Comparison of ENCODE assay signal across 29 cellular contexts in genomic region chr12:116418551-116418950, GRCh38.
"Had no signal": no experiment of that assay in that cellular context is flagged by ENCODE, and none has a peak within 500 bp of the region (broad histone marks: within the 10 kb centered on the region; RNA-seq: fewer than 3 reads in every experiment).

No MANE protein-coding gene starts in this region.

- DNase-seq: activated CD4-positive, alpha-beta memory T cell treated with anti-CD3 and anti-CD28 coated beads for 36 hours; activated CD4-positive, alpha-beta T cell treated with anti-CD3 and anti-CD28 coated beads for 1 hour; activated CD4-positive, alpha-beta T cell treated with anti-CD3 and anti-CD28 coated beads, Interleukin-2, amount 10 ng/mL, durations not matched to agents 24 days and 14 days; activated gamma-delta T cell; activated naive CD4-positive, alpha-beta T cell treated with anti-CD3 and anti-CD28 coated beads for 36 hours; activated T-cell treated with anti-CD3 and anti-CD28 coated beads for 4 hours; activated T-cell treated with anti-CD3 and anti-CD28 coated beads, Interleukin-2, amount 50 U/mL, for 48 hours; caudate nucleus; Kasumi-1; KBM-7; NCI-H1048; NCI-H146; NCI-H187 treated with DMSO at 0.1 percent for 48 hours; NCI-H2081 treated with DMSO at 0.1 percent for 48 hours; NCI-H2171; NCI-H2227 treated with DMSO at 0.1 percent for 48 hours; NCI-H526; NCI-H774; NK-92 treated with Interleukin-12 subunit alpha and Interleukin-12 subunit beta, amount 100 ng/mL, for 24 hours; OCI-M1; Peyer's patch; Right ventricle myocardium superior; SJCRH30; SW 1271 had no signal

- H3K36me3 Mint-ChIP-seq: activated CD4-positive, alpha-beta memory T cell treated with anti-CD3 and anti-CD28 coated beads for 36 hours had no signal

- H3K4me3 ChIP-seq: Peyer's patch, SJCRH30 had no signal

- H3K4me1 ChIP-seq: Peyer's patch, SJCRH30 had no signal

- H3K27ac Mint-ChIP-seq: activated CD4-positive, alpha-beta memory T cell treated with anti-CD3 and anti-CD28 coated beads for 36 hours; activated CD4-positive, alpha-beta T cell treated with anti-CD3 and anti-CD28 coated beads, Interleukin-2, amount 10 ng/mL, durations not matched to agents 24 days and 14 days; activated naive CD4-positive, alpha-beta T cell treated with anti-CD3 and anti-CD28 coated beads for 36 hours; activated naive CD8-positive, alpha-beta T cell; activated T-helper 17 cell treated with anti-CD3 and anti-CD28 coated beads, Interleukin-2, amount 50 U/mL, for 72 hours; T-helper 1 cell treated with Interleukin-12 subunit alpha and Interleukin-12 subunit beta and Interleukin-4 antibody, amounts not matched to agents 30 μg/mL and 1 μg/mL, for 36 hours had no signal

- H3K9me3 ChIP-seq: Peyer's patch, SJCRH30 had no signal

- H3K9me3 Mint-ChIP-seq: activated T-helper 17 cell treated with anti-CD3 and anti-CD28 coated beads, Interleukin-2, amount 50 U/mL, for 72 hours had no signal

- H3K4me1 Mint-ChIP-seq: activated CD4-positive, alpha-beta T cell treated with anti-CD3 and anti-CD28 coated beads, Interleukin-2, amount 10 ng/mL, durations not matched to agents 24 days and 14 days; activated T-helper 17 cell treated with anti-CD3 and anti-CD28 coated beads, Interleukin-2, amount 50 U/mL, for 72 hours had no signal

- H3K27me3 ChIP-seq: Peyer's patch, SJCRH30 had no signal

- H3K27ac ChIP-seq: Peyer's patch, RWPE1, SJCRH30 had no signal

- H3K27me3 Mint-ChIP-seq: activated CD4-positive, alpha-beta memory T cell treated with anti-CD3 and anti-CD28 coated beads for 36 hours; activated CD4-positive, alpha-beta T cell treated with anti-CD3 and anti-CD28 coated beads, Interleukin-2, amount 10 ng/mL, durations not matched to agents 24 days and 14 days; activated naive CD8-positive, alpha-beta T cell; activated T-helper 17 cell treated with anti-CD3 and anti-CD28 coated beads, Interleukin-2, amount 50 U/mL, for 72 hours had no signal

- ATAC-seq: activated T-helper 17 cell treated with anti-CD3 and anti-CD28 coated beads, Interleukin-2, amount 50 U/mL, for 72 hours; SK-N-SH treated with all-trans-retinoic acid at 6 μM for 48 hours had no signal

- H3K36me3 ChIP-seq: Peyer's patch, SJCRH30 had no signal

- H3K4me3 Mint-ChIP-seq: activated CD4-positive, alpha-beta memory T cell treated with anti-CD3 and anti-CD28 coated beads for 36 hours; activated CD4-positive, alpha-beta T cell treated with anti-CD3 and anti-CD28 coated beads, Interleukin-2, amount 10 ng/mL, durations not matched to agents 24 days and 14 days; activated naive CD4-positive, alpha-beta T cell treated with anti-CD3 and anti-CD28 coated beads for 36 hours; activated naive CD8-positive, alpha-beta T cell; activated T-helper 17 cell treated with anti-CD3 and anti-CD28 coated beads, Interleukin-2, amount 50 U/mL, for 72 hours; T-helper 1 cell treated with Interleukin-12 subunit alpha and Interleukin-12 subunit beta and Interleukin-4 antibody, amounts not matched to agents 30 μg/mL and 1 μg/mL, for 36 hours had no signal
